In the genomic region with DNA sequence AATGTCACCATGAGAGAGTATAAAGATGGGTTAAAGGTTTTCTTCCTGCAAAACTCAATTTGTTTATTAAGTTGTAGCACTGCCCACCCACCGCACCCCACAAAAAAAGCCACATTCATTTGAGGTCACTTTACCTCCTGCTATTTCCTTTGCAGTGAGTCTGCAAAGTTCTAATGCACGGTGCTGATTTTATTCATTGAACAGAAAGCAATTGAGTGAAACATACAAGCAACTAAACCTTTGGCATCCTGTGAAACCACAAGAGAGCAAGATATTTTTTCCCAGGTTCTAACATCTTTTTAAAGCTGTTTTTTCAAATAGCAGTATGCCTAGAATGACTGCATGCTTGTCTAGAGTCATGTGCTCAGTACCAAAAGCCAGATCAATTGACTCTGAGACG, we compare ENCODE assay signal across 1 cellular context.
TF ChIP-seq lines count a peak whose summit lies in the region.

No MANE protein-coding gene starts in this region.

TF ChIP-seq in GM12878, 131 proteins besides CTCF, POLR2A, EP300 and RAD21 (continued from another document):
- TF ChIP-seq, protein P1, sequence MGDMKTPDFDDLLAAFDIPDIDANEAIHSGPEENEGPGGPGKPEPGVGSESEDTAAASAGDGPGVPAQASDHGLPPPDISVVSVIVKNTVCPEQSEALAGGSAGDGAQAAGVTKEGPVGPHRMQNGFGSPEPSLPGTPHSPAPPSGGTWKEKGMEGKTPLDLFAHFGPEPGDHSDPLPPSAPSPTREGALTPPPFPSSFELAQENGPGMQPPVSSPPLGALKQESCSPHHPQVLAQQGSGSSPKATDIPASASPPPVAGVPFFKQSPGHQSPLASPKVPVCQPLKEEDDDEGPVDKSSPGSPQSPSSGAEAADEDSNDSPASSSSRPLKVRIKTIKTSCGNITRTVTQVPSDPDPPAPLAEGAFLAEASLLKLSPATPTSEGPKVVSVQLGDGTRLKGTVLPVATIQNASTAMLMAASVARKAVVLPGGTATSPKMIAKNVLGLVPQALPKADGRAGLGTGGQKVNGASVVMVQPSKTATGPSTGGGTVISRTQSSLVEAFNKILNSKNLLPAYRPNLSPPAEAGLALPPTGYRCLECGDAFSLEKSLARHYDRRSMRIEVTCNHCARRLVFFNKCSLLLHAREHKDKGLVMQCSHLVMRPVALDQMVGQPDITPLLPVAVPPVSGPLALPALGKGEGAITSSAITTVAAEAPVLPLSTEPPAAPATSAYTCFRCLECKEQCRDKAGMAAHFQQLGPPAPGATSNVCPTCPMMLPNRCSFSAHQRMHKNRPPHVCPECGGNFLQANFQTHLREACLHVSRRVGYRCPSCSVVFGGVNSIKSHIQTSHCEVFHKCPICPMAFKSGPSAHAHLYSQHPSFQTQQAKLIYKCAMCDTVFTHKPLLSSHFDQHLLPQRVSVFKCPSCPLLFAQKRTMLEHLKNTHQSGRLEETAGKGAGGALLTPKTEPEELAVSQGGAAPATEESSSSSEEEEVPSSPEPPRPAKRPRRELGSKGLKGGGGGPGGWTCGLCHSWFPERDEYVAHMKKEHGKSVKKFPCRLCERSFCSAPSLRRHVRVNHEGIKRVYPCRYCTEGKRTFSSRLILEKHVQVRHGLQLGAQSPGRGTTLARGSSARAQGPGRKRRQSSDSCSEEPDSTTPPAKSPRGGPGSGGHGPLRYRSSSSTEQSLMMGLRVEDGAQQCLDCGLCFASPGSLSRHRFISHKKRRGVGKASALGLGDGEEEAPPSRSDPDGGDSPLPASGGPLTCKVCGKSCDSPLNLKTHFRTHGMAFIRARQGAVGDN (IDR thresholded peaks at IDR 0.05), result 0 out of 2 replicates have a peak, but pooled peaks have one; percentile 35
- TF ChIP-seq IKZF2 (IDR thresholded peaks at IDR 0.05), result peak; percentile 68 to 81; a peak in 3 of 4 replicates
- TF ChIP-seq SREBF2 (IDR thresholded peaks at IDR 0.05; ENCODE audit: low read length), result no peak
- TF ChIP-seq STAT3 (IDR thresholded peaks at IDR 0.05; ENCODE audit: low read depth, low read length), result no peak
- TF ChIP-seq MTA2 (IDR thresholded peaks at IDR 0.05; ENCODE audit: low read depth), result peak; percentile 68
- TF ChIP-seq RAD51 (IDR thresholded peaks at IDR 0.05), result peak; percentile 45; the same call in 1 of the 2 replicates
- TF ChIP-seq, protein P2, sequence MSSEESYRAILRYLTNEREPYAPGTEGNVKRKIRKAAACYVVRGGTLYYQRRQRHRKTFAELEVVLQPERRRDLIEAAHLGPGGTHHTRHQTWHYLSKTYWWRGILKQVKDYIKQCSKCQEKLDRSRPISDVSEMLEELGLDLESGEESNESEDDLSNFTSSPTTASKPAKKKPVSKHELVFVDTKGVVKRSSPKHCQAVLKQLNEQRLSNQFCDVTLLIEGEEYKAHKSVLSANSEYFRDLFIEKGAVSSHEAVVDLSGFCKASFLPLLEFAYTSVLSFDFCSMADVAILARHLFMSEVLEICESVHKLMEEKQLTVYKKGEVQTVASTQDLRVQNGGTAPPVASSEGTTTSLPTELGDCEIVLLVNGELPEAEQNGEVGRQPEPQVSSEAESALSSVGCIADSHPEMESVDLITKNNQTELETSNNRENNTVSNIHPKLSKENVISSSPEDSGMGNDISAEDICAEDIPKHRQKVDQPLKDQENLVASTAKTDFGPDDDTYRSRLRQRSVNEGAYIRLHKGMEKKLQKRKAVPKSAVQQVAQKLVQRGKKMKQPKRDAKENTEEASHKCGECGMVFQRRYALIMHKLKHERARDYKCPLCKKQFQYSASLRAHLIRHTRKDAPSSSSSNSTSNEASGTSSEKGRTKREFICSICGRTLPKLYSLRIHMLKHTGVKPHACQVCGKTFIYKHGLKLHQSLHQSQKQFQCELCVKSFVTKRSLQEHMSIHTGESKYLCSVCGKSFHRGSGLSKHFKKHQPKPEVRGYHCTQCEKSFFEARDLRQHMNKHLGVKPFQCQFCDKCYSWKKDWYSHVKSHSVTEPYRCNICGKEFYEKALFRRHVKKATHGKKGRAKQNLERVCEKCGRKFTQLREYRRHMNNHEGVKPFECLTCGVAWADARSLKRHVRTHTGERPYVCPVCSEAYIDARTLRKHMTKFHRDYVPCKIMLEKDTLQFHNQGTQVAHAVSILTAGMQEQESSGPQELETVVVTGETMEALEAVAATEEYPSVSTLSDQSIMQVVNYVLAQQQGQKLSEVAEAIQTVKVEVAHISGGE (CRISPR knock-in tag; IDR thresholded peaks at IDR 0.05), result no peak
- 0 out of 2 replicates have a peak, but pooled peaks have one; percentile 50 for TF ChIP-seq RCOR1 (conservative IDR thresholded peaks at IDR 0.05; ENCODE audit: low read depth, low read length)
- peak; percentile 55; the same call in 1 of the 2 replicates for TF ChIP-seq DPF2 (IDR thresholded peaks at IDR 0.05)
- no peak for TF ChIP-seq CBX3 (IDR thresholded peaks at IDR 0.05; ENCODE audit: borderline replicate concordance, low read depth)
- TF ChIP-seq POU2F2 (IDR thresholded peaks at IDR 0.05; ENCODE audit: borderline replicate concordance, low read depth, low read length), result 0 out of 3 replicates have a peak, but pooled peaks have one; percentile 22
- TF ChIP-seq CREM (IDR thresholded peaks at IDR 0.05; ENCODE audit: low read depth), result no peak
- 0 out of 2 replicates have a peak, but pooled peaks have one; percentile 32 for TF ChIP-seq ZNF24 (IDR thresholded peaks at IDR 0.05)
- TF ChIP-seq FOXM1 (IDR thresholded peaks at IDR 0.05; ENCODE audit: low read depth, low read length), result peak; percentile 39; the same call in 1 of the 2 replicates
- no peak for TF ChIP-seq NBN (IDR thresholded peaks at IDR 0.05)
- TF ChIP-seq, protein P3, sequence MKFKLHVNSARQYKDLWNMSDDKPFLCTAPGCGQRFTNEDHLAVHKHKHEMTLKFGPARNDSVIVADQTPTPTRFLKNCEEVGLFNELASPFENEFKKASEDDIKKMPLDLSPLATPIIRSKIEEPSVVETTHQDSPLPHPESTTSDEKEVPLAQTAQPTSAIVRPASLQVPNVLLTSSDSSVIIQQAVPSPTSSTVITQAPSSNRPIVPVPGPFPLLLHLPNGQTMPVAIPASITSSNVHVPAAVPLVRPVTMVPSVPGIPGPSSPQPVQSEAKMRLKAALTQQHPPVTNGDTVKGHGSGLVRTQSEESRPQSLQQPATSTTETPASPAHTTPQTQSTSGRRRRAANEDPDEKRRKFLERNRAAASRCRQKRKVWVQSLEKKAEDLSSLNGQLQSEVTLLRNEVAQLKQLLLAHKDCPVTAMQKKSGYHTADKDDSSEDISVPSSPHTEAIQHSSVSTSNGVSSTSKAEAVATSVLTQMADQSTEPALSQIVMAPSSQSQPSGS (IDR thresholded peaks at IDR 0.05; ENCODE audit: low read length), result peak; percentile 34; the same call in 1 of the 2 replicates
- TF ChIP-seq RUNX3 (IDR thresholded peaks at IDR 0.05; ENCODE audit: low read length), result peak; percentile 95
- TF ChIP-seq BHLHE40 (IDR thresholded peaks at IDR 0.05; ENCODE audit: borderline replicate concordance in 1 of 2, low read depth in 2 of 2, low read length in 1 of 2), result peak in 1 of 2 experiments; percentile 23; a peak in 1 of 4 replicates
